ENCODE assay signal across 10 cellular contexts in genomic region chr22:45971389-45972028, GRCh38. TPM values are rescaled to one million over a fixed set of nuclear protein-coding genes. Genes with fewer than 3 reads are reported as not detected.
DNase-seq lines count a peak whose midpoint lies in the region; ATAC-seq and TF ChIP-seq lines count a peak whose summit lies in the region.
"Had no signal": no experiment of that assay in that cellular context is flagged by ENCODE, and none has a peak within 500 bp of the region (broad histone marks: within the 10 kb centered on the region; RNA-seq: fewer than 3 reads in every experiment).

No MANE protein-coding gene starts in this region.

- TF ChIP-seq CTCF in choroid plexus epithelial cell (conservative IDR thresholded peaks at IDR 0.05; ENCODE audit: low read depth, low read length) (no peak), lower lobe of right lung (IDR thresholded peaks at IDR 0.05) (no peak)

- H3K27me3 ChIP-seq in HUES6 (ENCODE audit: control insufficient read depth, insufficient read depth, low read length): peaks cover 89% of the 10 kb centered on the region
- peaks cover 85% of the 10 kb centered on the region for H3K27me3 ChIP-seq in lower lobe of right lung (ENCODE audit: low read depth)
- peaks cover 57 to 81% of the 10 kb centered on the region in 2 donors for H3K27me3 ChIP-seq in stomach smooth muscle (ENCODE audit: control insufficient read depth in 1 of 2, insufficient read depth in 2 of 2, low read length in 2 of 2)

- H3K4me1 ChIP-seq in HUES6 (ENCODE audit: control insufficient read depth, insufficient read depth, low read length) (peaks cover 15% of the 10 kb centered on the region), lower lobe of right lung (peaks cover 21% of the 10 kb centered on the region), stomach smooth muscle (ENCODE audit: control insufficient read depth, insufficient read depth, low read length) (peaks cover 21% of the 10 kb centered on the region)

- H3K4me3 ChIP-seq in HUES6 (ENCODE audit: low read depth, low read length) (peak overlapping the region; percentile 59), choroid plexus epithelial cell (ENCODE audit: low read depth, low read length) (peak overlapping the region; percentile 30), lower lobe of right lung (peak overlapping the region; percentile 29), stomach smooth muscle (ENCODE audit: low read length in 2 of 2) (peak overlapping the region; percentile 36 to 58)

- peaks cover 5% of the 10 kb centered on the region; the same call in 1 of the 2 replicates for H3K9me3 ChIP-seq in HUES6 (ENCODE audit: control insufficient read depth, insufficient read depth, low read depth, low read length)
- no peaks in the 10 kb centered on the region for H3K9me3 ChIP-seq in lower lobe of right lung
- no peaks in the 10 kb centered on the region for H3K9me3 ChIP-seq in stomach smooth muscle (ENCODE audit: control insufficient read depth in 2 of 2, low read length in 2 of 2)

- intact Hi-C loops in lower lobe of right lung (cut with DNase I): no loop called here

- H3K36me3 ChIP-seq in HUES6 (ENCODE audit: control insufficient read depth, insufficient read depth, low read length) (no peaks in the 10 kb centered on the region), lower lobe of right lung (no peaks in the 10 kb centered on the region), stomach smooth muscle (ENCODE audit: control insufficient read depth in 2 of 2, insufficient read depth in 2 of 2, low read length in 2 of 2) (no peaks in the 10 kb centered on the region)

- H3K9ac ChIP-seq in HUES6 (ENCODE audit: low read length): no peak overlapping the region
- no peak overlapping the region for H3K9ac ChIP-seq in stomach smooth muscle (ENCODE audit: low read length in 2 of 2)

- ATAC-seq in lower lobe of right lung: no peak

- DNase-seq in choroid plexus epithelial cell (ENCODE audit: low read depth) (no peak), lower lobe of right lung (no peak), HPDE6-E6E7 (ENCODE audit: extremely low spot score) (no peak), DMS53 (lab: John Stamatoyannopoulos, UW) (no peak), HT-29 (ENCODE audit: low spot score) (no peak)
- DNase-seq: activated T-cell treated with anti-CD3 and anti-CD28 coated beads, Interleukin-2, amount 50 U/mL, for 1 hour; NCI-H187 had no signal

- H3K27ac ChIP-seq in HUES6 (ENCODE audit: low read depth, low read length) (no peak overlapping the region), lower lobe of right lung (no peak overlapping the region), stomach smooth muscle (ENCODE audit: low read length) (no peak overlapping the region)

RNA-seq across cellular contexts. Expression of gene WNT7B, which starts 5.5 kb away (rescaled TPM):
- total RNA-seq in lower lobe of right lung: 6.3 TPM
- 17.4 and 31.4 TPM in 2 replicates for total RNA-seq in HT-29 (2014; rRNA removed; shearing (Covaris generic))
- total RNA-seq: OCI-LY7 had no signal
